20 cellular contexts compared by ENCODE assay signal in the genomic region with DNA sequence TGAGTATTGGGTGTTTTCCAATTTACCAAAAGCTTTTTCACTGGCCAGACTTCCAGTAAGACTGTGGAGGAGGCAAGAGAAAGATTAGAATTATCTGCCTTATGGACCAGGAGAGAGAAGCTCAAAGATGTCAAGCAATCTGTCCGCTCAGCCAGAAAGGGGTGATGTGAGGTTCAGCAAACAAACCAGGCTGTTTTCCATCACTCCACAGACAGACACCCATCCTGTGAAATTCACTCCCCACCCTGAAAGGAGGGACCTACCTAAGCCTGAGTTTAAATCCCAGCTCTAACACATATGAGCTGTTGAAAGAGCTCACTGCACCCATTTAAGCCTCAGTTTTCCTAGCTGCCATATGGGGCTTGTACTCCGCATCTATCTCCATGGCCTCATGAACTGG. TPM values are rescaled to one million over a fixed set of nuclear protein-coding genes. Genes with fewer than 3 reads are reported as not detected.
DNase-seq lines count a peak whose midpoint lies in the region; ATAC-seq and TF ChIP-seq lines count a peak whose summit lies in the region.
"Had no signal": no experiment of that assay in that cellular context is flagged by ENCODE, and none has a peak within 500 bp of the region (broad histone marks: within the 10 kb centered on the region; RNA-seq: fewer than 3 reads in every experiment).

No MANE protein-coding gene starts in this region.

- H3K36me3 ChIP-seq in left ventricle myocardium inferior (no peaks in the 10 kb centered on the region), heart left ventricle (no peaks in the 10 kb centered on the region), smooth muscle cell (ENCODE audit: low read depth) (no peaks in the 10 kb centered on the region)

- H3F3A ChIP-seq in smooth muscle cell (ENCODE audit: low read depth): peaks cover 14% of the 10 kb centered on the region

- H3K27me3 ChIP-seq in left ventricle myocardium inferior (ENCODE audit: low read depth): no peaks in the 10 kb centered on the region
- H3K27me3 ChIP-seq in heart left ventricle: peaks cover 0 to 3% (median 0%) of the 10 kb centered on the region in 9 donors
- no peaks in the 10 kb centered on the region for H3K27me3 ChIP-seq in smooth muscle cell (ENCODE audit: low read depth)

- no peaks in the 10 kb centered on the region for H3K36me3 Mint-ChIP-seq in nephron (ENCODE audit: low read depth)

- peak overlapping the region in 1 of 3 experiments; percentile 20 for H3K4me3 Mint-ChIP-seq in nephron
- H3K4me3 Mint-ChIP-seq: CD4-positive, alpha-beta T cell; GM23338 had no signal

- no peak for ATAC-seq in heart left ventricle
- ATAC-seq: A549, GM23338 had no signal

- H3K4me2 ChIP-seq in smooth muscle cell: peak overlapping the region; percentile 28
- H3K4me2 ChIP-seq: A549, GM23338 had no signal

- H3K9me3 Mint-ChIP-seq in nephron: peaks cover 2% of the 10 kb centered on the region
- H3K9me3 Mint-ChIP-seq: CD4-positive, alpha-beta T cell; GM23338 had no signal

- peaks cover 7% of the 10 kb centered on the region for H3K27me3 Mint-ChIP-seq in nephron (ENCODE audit: low read depth)

- TF ChIP-seq POLR2A in heart left ventricle (IDR thresholded peaks at IDR 0.05): no peak

- no peaks in the 10 kb centered on the region for H4K20me1 ChIP-seq in smooth muscle cell (ENCODE audit: low read depth)

- WGBS in heart left ventricle, 4 donors: 82 to 94% (median 90%) methylated on average over 2 of the region's 2 CpGs
- 60% methylated on average over 2 of the region's 2 CpGs for WGBS in smooth muscle cell (ENCODE audit: low lambda C conversion rate)

- H3K4me1 ChIP-seq in left ventricle myocardium inferior (peaks cover 36% of the 10 kb centered on the region), heart left ventricle (peaks cover 0 to 34% (median 25%) of the 10 kb centered on the region in 12 donors), smooth muscle cell (ENCODE audit: low read depth) (no peaks in the 10 kb centered on the region)

- DNase-seq in left ventricle myocardium inferior (no peak), heart left ventricle (no peak), NCI-H82 (lab: John Stamatoyannopoulos, UW) (peak; percentile 89), smooth muscle cell (lab: John Stamatoyannopoulos, UW; ENCODE audit: unreplicated experiment) (no peak), NCI-H187 (lab: John Stamatoyannopoulos, UW) (no peak), head of caudate nucleus (no peak)
- DNase-seq: AML-193; CD4-positive, alpha-beta T cell; DMS153; DMS79; GDM1; HCEC 1CT had no signal

- TF ChIP-seq CTCF in left ventricle myocardium inferior (IDR thresholded peaks at IDR 0.05; ENCODE audit: borderline replicate concordance): no peak
- TF ChIP-seq CTCF in heart left ventricle (IDR thresholded peaks at IDR 0.05): no peak
- no peak for TF ChIP-seq CTCF in nephron (IDR thresholded peaks at IDR 0.05; ENCODE audit: unreplicated experiment in 3 of 3)
- no peak for TF ChIP-seq CTCF in smooth muscle cell (IDR thresholded peaks at IDR 0.05; ENCODE audit: borderline replicate concordance, insufficient read depth, poor library complexity, severe bottlenecking)

- H3K4me3 ChIP-seq in left ventricle myocardium inferior: no peak overlapping the region
- no peak overlapping the region for H3K4me3 ChIP-seq in heart left ventricle
- no peak overlapping the region for H3K4me3 ChIP-seq in smooth muscle cell
- H3K4me3 ChIP-seq: A549, GM23338 had no signal

- no peak overlapping the region for H2AFZ ChIP-seq in smooth muscle cell (ENCODE audit: low read depth)
- H2AFZ ChIP-seq: GM23338 had no signal

- H3K79me2 ChIP-seq in smooth muscle cell (ENCODE audit: low read depth): no peaks in the 10 kb centered on the region

- intact Hi-C loops in left ventricle myocardium inferior (cut with micrococcal nuclease) (no loop called here), heart left ventricle (cut with DNase I) (no loop called here), head of caudate nucleus (cut with DNase I) (no loop called here)

- H3K9me3 ChIP-seq in left ventricle myocardium inferior (replicated peaks) (no peaks in the 10 kb centered on the region), heart left ventricle (no peaks in the 10 kb centered on the region), smooth muscle cell (replicated peaks; ENCODE audit: low read depth) (no peaks in the 10 kb centered on the region)
- H3K9me3 ChIP-seq: A549 had no signal

- H3K27ac Mint-ChIP-seq in nephron: peak overlapping the region; percentile 28 to 73 (median 54)
- H3K27ac Mint-ChIP-seq: CD4-positive, alpha-beta T cell; GM23338 had no signal

- H3K4me1 Mint-ChIP-seq in nephron: peaks cover 49% of the 10 kb centered on the region
- H3K4me1 Mint-ChIP-seq: GM23338 had no signal

- no peak overlapping the region for H3K9ac ChIP-seq in smooth muscle cell (ENCODE audit: low read depth)

- peak overlapping the region; percentile 73 for H3K27ac ChIP-seq in left ventricle myocardium inferior (replicated peaks)
- H3K27ac ChIP-seq in heart left ventricle: peak overlapping the region in 4 of 12 donors; percentile 1 to 38 (median 20)
- H3K27ac ChIP-seq in smooth muscle cell (ENCODE audit: low read depth): no peak overlapping the region
- H3K27ac ChIP-seq: 22Rv1, A549, C4-2B, HL-60 had no signal

RNA-seq across cellular contexts. Expression of gene COL27A1, which starts 14.9 kb away (rescaled TPM):
- total RNA-seq in left ventricle myocardium inferior (6.4 TPM), heart left ventricle (10 to 100 TPM in 1 of 9 donors, 1 to 10 TPM in 8; 2.3 to 10.8 (median 5.2) TPM), smooth muscle cell (18.1 and 20.7 TPM in 2 replicates)
- polyA plus RNA-seq in heart left ventricle (10 to 100 TPM in 1 of 2 donors, 1 to 10 TPM in 1; 2.7 to 14.2 TPM), smooth muscle cell (19.9 and 33.5 TPM in 2 replicates)

RNA-seq across cellular contexts. Expression of gene KIF12, which starts 41.3 kb away (rescaled TPM):
- total RNA-seq in left ventricle myocardium inferior (not detected), heart left ventricle (under 1 TPM in 1 of 9 donors, not detected in 8; 0.21 TPM), smooth muscle cell (0.09 TPM in 1 of 2 replicates, not detected in the other)
- polyA plus RNA-seq in heart left ventricle (under 1 TPM in 1 of 2 donors, not detected in 1; 0.08 TPM), smooth muscle cell (0.21 TPM in 1 of 2 replicates, not detected in the other)
- total RNA-seq: CD4-positive, alpha-beta T cell; Daoy; HT1080 had no signal
